Comparison of ENCODE assay signal across 24 cellular contexts in the genomic region with DNA sequence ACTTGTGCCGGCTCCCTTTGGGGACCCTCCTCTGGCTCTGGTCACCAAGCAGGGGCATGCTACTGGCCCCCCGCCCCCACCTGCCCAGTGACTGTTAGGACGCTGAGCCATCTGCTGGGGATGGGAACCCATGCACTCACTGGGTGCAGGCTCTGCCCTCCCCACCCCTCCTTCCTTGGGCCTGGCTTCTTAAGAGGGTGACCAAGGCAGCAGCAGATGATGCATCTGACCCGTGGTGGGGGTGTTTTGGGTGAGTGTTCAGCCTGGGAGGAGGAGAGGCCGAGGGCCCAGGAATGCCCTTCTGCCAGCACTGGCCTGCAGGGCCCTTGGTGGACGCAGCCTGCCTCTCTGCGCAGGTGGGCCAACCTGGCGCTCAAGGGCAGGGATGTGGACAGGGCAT. TPM values are rescaled to one million over a fixed set of nuclear protein-coding genes. Genes with fewer than 3 reads are reported as not detected.
DNase-seq lines count a peak whose midpoint lies in the region; ATAC-seq, FAIRE-seq and TF ChIP-seq lines count a peak whose summit lies in the region.
"Had no signal": no experiment of that assay in that cellular context is flagged by ENCODE, and none has a peak within 500 bp of the region (broad histone marks: within the 10 kb centered on the region; RNA-seq: fewer than 3 reads in every experiment).

No MANE protein-coding gene starts in this region.

- peaks cover 2% of the 10 kb centered on the region for H3K36me3 Mint-ChIP-seq in activated CD4-positive, alpha-beta T cell treated with anti-CD3 and anti-CD28 coated beads, Interleukin-2, amount 10 ng/mL, durations not matched to agents 7 days and 5 days (ENCODE audit: low read depth)
- H3K36me3 Mint-ChIP-seq in activated naive CD4-positive, alpha-beta T cell treated with anti-CD3 and anti-CD28 coated beads, Interleukin-2, amount 50 U/mL, for 72 hours = no peaks in the 10 kb centered on the region
- H3K36me3 Mint-ChIP-seq: activated CD8-positive, alpha-beta memory T cell treated with anti-CD3 and anti-CD28 coated beads, Interleukin-2, amount 10 ng/mL, durations not matched to agents 7 days and 5 days had no signal

- no peak overlapping the region for H3K4me3 ChIP-seq in coronary artery
- H3K4me3 ChIP-seq in neuronal stem cell (ENCODE audit: low read length in 2 of 2) = no peak overlapping the region
- H3K4me3 ChIP-seq in uterus = no peak overlapping the region
- H3K4me3 ChIP-seq: adrenal gland had no signal

- CTCF ChIA-PET in activated CD4-positive, alpha-beta T cell treated with anti-CD3 and anti-CD28 coated beads, Interleukin-2, amount 10 ng/mL, durations not matched to agents 7 days and 5 days (lab: Charles Lee) = no interaction called here

- peaks cover 20 to 27% of the 10 kb centered on the region in 2 donors for H3K4me1 ChIP-seq in neuronal stem cell (ENCODE audit: control insufficient read depth in 2 of 2, insufficient read depth in 1 of 2, low read depth in 1 of 2, low read length in 2 of 2)
- H3K4me1 ChIP-seq in uterus = peaks cover 20 to 21% of the 10 kb centered on the region in 2 donors

- no peak overlapping the region for H3K9ac ChIP-seq in neuronal stem cell (ENCODE audit: low read depth, low read length, poor library complexity)

- ATAC-seq in HG03439 (IDR thresholded peaks at IDR 0.05; ENCODE audit: unreplicated experiment) = no peak
- ATAC-seq in activated naive CD4-positive, alpha-beta T cell treated with anti-CD3 and anti-CD28 coated beads, Interleukin-2, amount 50 U/mL, for 72 hours = no peak
- ATAC-seq: activated CD8-positive, alpha-beta memory T cell treated with anti-CD3 and anti-CD28 coated beads, Interleukin-2, amount 10 ng/mL, durations not matched to agents 7 days and 5 days; left colon had no signal

- no peak overlapping the region for H4K91ac ChIP-seq in neuronal stem cell (ENCODE audit: low read depth, low read length, poor library complexity)

- no peak overlapping the region for H3K4me2 ChIP-seq in neuronal stem cell (ENCODE audit: insufficient read depth, low read length, poor library complexity, severe bottlenecking)

- H2BK120ac ChIP-seq in neuronal stem cell (ENCODE audit: low read depth, low read length) = no peak overlapping the region

- H3K27me3 Mint-ChIP-seq in activated CD4-positive, alpha-beta T cell treated with anti-CD3 and anti-CD28 coated beads, Interleukin-2, amount 10 ng/mL, durations not matched to agents 7 days and 5 days = no peaks in the 10 kb centered on the region
- H3K27me3 Mint-ChIP-seq: activated CD8-positive, alpha-beta memory T cell treated with anti-CD3 and anti-CD28 coated beads, Interleukin-2, amount 10 ng/mL, durations not matched to agents 7 days and 5 days; CD4-positive, CD25-positive, alpha-beta regulatory T cell; type B pancreatic cell had no signal

- H3K4ac ChIP-seq in neuronal stem cell (ENCODE audit: low read length) = no peak overlapping the region

- no peak overlapping the region for H2AFZ ChIP-seq in neuronal stem cell (ENCODE audit: low read length)

- H3K14ac ChIP-seq in neuronal stem cell (ENCODE audit: low read length) = peak overlapping the region; percentile 31

- no peaks in the 10 kb centered on the region for H3K9me3 Mint-ChIP-seq in activated CD4-positive, alpha-beta T cell treated with anti-CD3 and anti-CD28 coated beads, Interleukin-2, amount 10 ng/mL, durations not matched to agents 7 days and 5 days
- H3K9me3 Mint-ChIP-seq in activated naive CD4-positive, alpha-beta T cell treated with anti-CD3 and anti-CD28 coated beads, Interleukin-2, amount 50 U/mL, for 72 hours = no peaks in the 10 kb centered on the region
- H3K9me3 Mint-ChIP-seq: CD4-positive, CD25-positive, alpha-beta regulatory T cell; endodermal cell; T-helper 2 cell treated with Interferon-gamma antibody and Interleukin-4, amounts not matched to agents 5 μg/mL and 100 μg/mL, for 36 hours had no signal

- H2BK15ac ChIP-seq in neuronal stem cell (ENCODE audit: low read length) = no peak overlapping the region

- TF ChIP-seq POLR2A in uterus (IDR thresholded peaks at IDR 0.05) (no peak), GM12891 (IDR thresholded peaks at IDR 0.05; ENCODE audit: low read depth, low read length) (no peak)

- H3K23ac ChIP-seq in neuronal stem cell (ENCODE audit: low read depth, low read length, poor library complexity) = no peak overlapping the region

- peaks cover 3% of the 10 kb centered on the region for H3K79me1 ChIP-seq in neuronal stem cell (ENCODE audit: low read depth, low read length)

- no peak for FAIRE-seq in GM12891 (lab: Jason Lieb, UNC)

- peak overlapping the region; percentile 36 for H3K18ac ChIP-seq in neuronal stem cell (ENCODE audit: low read length)

- H3K27ac ChIP-seq in coronary artery = peak overlapping the region; percentile 95 to 96
- H3K27ac ChIP-seq in neuronal stem cell (replicated peaks; ENCODE audit: low read length) = no peak overlapping the region
- peak overlapping the region; percentile 94 to 96 for H3K27ac ChIP-seq in uterus

- H3K36me3 ChIP-seq in neuronal stem cell (replicated peaks in 1 of 2; ENCODE audit: control insufficient read depth in 2 of 2, insufficient read depth in 2 of 2, low read length in 2 of 2) (peaks cover 0 to 3% of the 10 kb centered on the region in 2 donors), uterus (no peaks in the 10 kb centered on the region)
- H3K36me3 ChIP-seq: adrenal gland had no signal

- H3K4me3 Mint-ChIP-seq in activated CD4-positive, alpha-beta T cell treated with anti-CD3 and anti-CD28 coated beads, Interleukin-2, amount 10 ng/mL, durations not matched to agents 7 days and 5 days = no peak overlapping the region
- H3K4me3 Mint-ChIP-seq: activated CD8-positive, alpha-beta memory T cell treated with anti-CD3 and anti-CD28 coated beads, Interleukin-2, amount 10 ng/mL, durations not matched to agents 7 days and 5 days; CD4-positive, CD25-positive, alpha-beta regulatory T cell; endodermal cell; T-helper 2 cell treated with Interferon-gamma antibody and Interleukin-4, amounts not matched to agents 5 μg/mL and 100 μg/mL, for 36 hours; type B pancreatic cell had no signal

- TF ChIP-seq CTCF in coronary artery (IDR thresholded peaks at IDR 0.05) (no peak), uterus (IDR thresholded peaks at IDR 0.05) (no peak)

- no peak overlapping the region for H2BK12ac ChIP-seq in neuronal stem cell (ENCODE audit: low read length)

- no peak overlapping the region for H2BK5ac ChIP-seq in neuronal stem cell (ENCODE audit: low read length)

- no CpG with 5 or more reads among the region's 8 CpGs for WGBS in neuronal stem cell (ENCODE audit: extremely low coverage in 2 of 2, insufficient read length in 2 of 2, insufficient replicate concordance in 1 of 2), 2 donors

- H4K8ac ChIP-seq in neuronal stem cell (ENCODE audit: low read depth, low read length) = no peak overlapping the region

- intact Hi-C loops in uterus (cut with DNase I; ENCODE audit: low total_unique reads) = no loop called here

- POLR2A ChIA-PET in activated CD4-positive, alpha-beta T cell treated with anti-CD3 and anti-CD28 coated beads, Interleukin-2, amount 10 ng/mL, durations not matched to agents 7 days and 5 days (lab: Charles Lee) = no interaction called here

- peak overlapping the region; percentile 5 for H3K27ac Mint-ChIP-seq in activated CD4-positive, alpha-beta T cell treated with anti-CD3 and anti-CD28 coated beads, Interleukin-2, amount 10 ng/mL, durations not matched to agents 7 days and 5 days
- no peak overlapping the region for H3K27ac Mint-ChIP-seq in activated naive CD4-positive, alpha-beta T cell treated with anti-CD3 and anti-CD28 coated beads, Interleukin-2, amount 50 U/mL, for 72 hours
- H3K27ac Mint-ChIP-seq: activated CD8-positive, alpha-beta memory T cell treated with anti-CD3 and anti-CD28 coated beads, Interleukin-2, amount 10 ng/mL, durations not matched to agents 7 days and 5 days; CD4-positive, CD25-positive, alpha-beta regulatory T cell; T-helper 2 cell treated with Interferon-gamma antibody and Interleukin-4, amounts not matched to agents 5 μg/mL and 100 μg/mL, for 36 hours had no signal

- H3K4me1 Mint-ChIP-seq in activated CD4-positive, alpha-beta T cell treated with anti-CD3 and anti-CD28 coated beads, Interleukin-2, amount 10 ng/mL, durations not matched to agents 7 days and 5 days = peaks cover 10% of the 10 kb centered on the region

- H2AK5ac ChIP-seq in neuronal stem cell (ENCODE audit: low read depth, low read length) = peak overlapping the region; percentile 40

- H3K27me3 ChIP-seq in neuronal stem cell (ENCODE audit: control insufficient read depth in 3 of 3, insufficient read depth in 3 of 3, low read depth in 1 of 3, low read length in 3 of 3) (no peaks in the 10 kb centered on the region), uterus (no peaks in the 10 kb centered on the region)
- H3K27me3 ChIP-seq: adrenal gland had no signal

- H3K9me3 ChIP-seq in neuronal stem cell (replicated peaks in 1 of 2; ENCODE audit: control insufficient read depth in 2 of 2, insufficient read depth in 1 of 2, low read depth in 1 of 2, low read length in 2 of 2) (no peaks in the 10 kb centered on the region), uterus (no peaks in the 10 kb centered on the region)
- H3K9me3 ChIP-seq: adrenal gland had no signal

- DNase-seq in activated CD4-positive, alpha-beta T cell treated with anti-CD3 and anti-CD28 coated beads, Interleukin-2, amount 10 ng/mL, durations not matched to agents 7 days and 5 days = no peak
- no peak for DNase-seq in activated CD4-positive, alpha-beta T cell treated with anti-CD3 and anti-CD28 coated beads, Interleukin-2, amount 50 U/mL, for 48 hours
- no peak for DNase-seq in coronary artery (ENCODE audit: low spot score)
- no peak for DNase-seq in neuronal stem cell (ENCODE audit: low spot score)
- DNase-seq in uterus = no peak
- no peak for DNase-seq in GM12891 (ENCODE audit: insufficient read length, low spot score)
- no peak for DNase-seq in activated naive CD4-positive, alpha-beta T cell treated with anti-CD3 and anti-CD28 coated beads, Interleukin-2, amount 50 U/mL, for 72 hours (ENCODE audit: low spot score in 2 of 2)
- DNase-seq: 8988T; activated CD4-positive, alpha-beta T cell treated with anti-CD3 and anti-CD28 coated beads for 1 hour; activated CD8-positive, alpha-beta memory T cell treated with anti-CD3 and anti-CD28 coated beads, Interleukin-2, amount 10 ng/mL, durations not matched to agents 7 days and 5 days; activated effector memory CD4-positive, alpha-beta T cell treated with Interleukin-2 at 50 U/mL for 16 hours; adrenal gland; CD4-positive, CD25-positive, alpha-beta regulatory T cell; DMS53; endodermal cell; foreskin melanocyte; left colon; MV-4-11; NCI-H2081; NCI-H524 treated with DMSO at 0.1 percent for 48 hours; occipital lobe had no signal

RNA-seq across cellular contexts. Expression of a gene that starts 19.2 kb away (rescaled TPM):
- total RNA-seq in activated CD4-positive, alpha-beta T cell treated with anti-CD3 and anti-CD28 coated beads, Interleukin-2, amount 10 ng/mL, durations not matched to agents 7 days and 5 days = 1 to 10 TPM; 7.1 to 9.2 TPM
- 45.9 TPM for polyA plus RNA-seq in neuronal stem cell (2013, experiment 1 of 2)
- polyA plus RNA-seq in neuronal stem cell (2013, experiment 2 of 2) = 48.5 TPM
- 100 to 1,000 TPM in 1 of 4 donors, 10 to 100 TPM in 3; 11.2 to 142 (median 18.2) TPM for total RNA-seq in uterus
- 0.21 TPM for polyA plus RNA-seq in GM12891 (2012; ENCODE audit: low read depth, missing spikeins)
- 1 to 10 TPM in 1 of 2 donors, under 1 TPM in 1; 0.82 to 1.8 TPM for total RNA-seq in activated naive CD4-positive, alpha-beta T cell treated with anti-CD3 and anti-CD28 coated beads, Interleukin-2, amount 50 U/mL, for 72 hours
- polyA plus RNA-seq: CD4-positive, CD25-positive, alpha-beta regulatory T cell had no signal

RNA-seq across cellular contexts. Expression of a gene that starts 58.7 kb away (rescaled TPM):
- total RNA-seq in activated CD4-positive, alpha-beta T cell treated with anti-CD3 and anti-CD28 coated beads, Interleukin-2, amount 10 ng/mL, durations not matched to agents 7 days and 5 days = not detected
- not detected for polyA plus RNA-seq in neuronal stem cell (2013, experiment 1 of 2)
- 0.03 TPM for polyA plus RNA-seq in neuronal stem cell (2013, experiment 2 of 2)
- total RNA-seq in uterus = 1 to 10 TPM in 3 of 4 donors, not detected in 1; 3.3 to 9.4 (median 9.0) TPM
- 0.18 TPM for polyA plus RNA-seq in GM12891 (2012; ENCODE audit: low read depth, missing spikeins)
- total RNA-seq in activated naive CD4-positive, alpha-beta T cell treated with anti-CD3 and anti-CD28 coated beads, Interleukin-2, amount 50 U/mL, for 72 hours = not detected
- total RNA-seq: activated CD8-positive, alpha-beta memory T cell treated with anti-CD3 and anti-CD28 coated beads, Interleukin-2, amount 10 ng/mL, durations not matched to agents 7 days and 5 days; CD4-positive, CD25-positive, alpha-beta regulatory T cell had no signal
- polyA plus RNA-seq: CD4-positive, CD25-positive, alpha-beta regulatory T cell had no signal
